22 cellular contexts compared by ENCODE assay signal in the genomic region with DNA sequence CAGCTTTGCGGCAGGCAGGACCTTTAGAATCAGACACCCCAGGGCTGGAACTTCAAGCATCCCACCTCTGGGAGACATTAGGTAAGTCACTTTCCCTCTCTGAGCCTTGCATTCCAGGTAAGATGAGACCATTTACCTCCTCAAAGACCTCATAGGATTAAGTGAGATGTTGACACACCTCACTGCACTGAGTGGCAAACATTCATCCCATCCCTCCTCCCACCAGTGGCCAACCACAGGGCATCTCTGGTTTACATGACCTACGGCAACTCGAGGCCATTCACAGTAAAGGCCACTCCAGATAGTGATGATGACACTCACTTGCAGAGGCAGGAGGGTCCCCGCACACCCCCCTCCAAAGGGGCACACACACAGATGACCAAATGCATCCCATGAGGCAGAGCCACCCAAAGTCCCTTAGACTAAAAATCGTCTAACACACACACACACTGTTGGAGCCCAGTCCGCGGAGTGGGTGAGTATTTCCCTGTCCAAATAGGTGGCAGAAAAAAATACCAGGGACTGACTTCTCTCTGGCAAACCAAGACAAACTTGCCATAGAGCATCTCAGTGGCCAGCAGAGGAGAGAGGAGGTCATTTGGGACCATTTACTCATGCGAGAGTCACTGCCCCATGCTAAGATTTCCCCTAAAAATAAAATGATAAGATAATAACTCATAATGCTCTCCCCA.
DNase-seq lines count a peak whose midpoint lies in the region; ATAC-seq, FAIRE-seq and TF ChIP-seq lines count a peak whose summit lies in the region.
"Had no signal": no experiment of that assay in that cellular context is flagged by ENCODE, and none has a peak within 500 bp of the region (broad histone marks: within the 10 kb centered on the region; RNA-seq: fewer than 3 reads in every experiment).

No MANE protein-coding gene starts in this region.

- no peak for FAIRE-seq in A549 (lab: Jason Lieb, UNC)
- FAIRE-seq: islet of Langerhans had no signal

- CTCF ChIA-PET in A549 (lab: Yijun Ruan, JAX): interaction anchor here (0.6 to 17.5 kb wide), 6 partner anchors 15 to 726 kb away, joined by 4 to 334 read pairs (median 16); no protein-coding TSS in a partner anchor

- H3K27ac ChIP-seq in A549: peak overlapping the region in 1 of 2 experiments; percentile 40; a peak in 3 of 6 replicates
- H3K27ac ChIP-seq in HUES48 (ENCODE audit: low read depth, low read length): peak overlapping the region; percentile 56
- H3K27ac ChIP-seq in gastrocnemius medialis: no peak overlapping the region
- H3K27ac ChIP-seq: WERI-Rb-1 had no signal

- H3K4me1 ChIP-seq in A549 (peaks cover 81% of the 10 kb centered on the region), HUES48 (ENCODE audit: control insufficient read depth, insufficient read depth, low read length) (peaks cover 18% of the 10 kb centered on the region), gastrocnemius medialis (no peaks in the 10 kb centered on the region), mucosa of descending colon (ENCODE audit: low read depth) (peaks cover 4% of the 10 kb centered on the region)

- no peak overlapping the region for H3K4me3 ChIP-seq in A549
- peak overlapping the region; percentile 41; the same call in 1 of the 2 replicates for H3K4me3 ChIP-seq in HUES48 (ENCODE audit: low read depth, low read length)
- H3K4me3 ChIP-seq in gastrocnemius medialis: no peak overlapping the region
- H3K4me3 ChIP-seq in mucosa of descending colon: no peak overlapping the region

- H3K27ac Mint-ChIP-seq in brain: peak overlapping the region; percentile 73 to 95 (median 85)
- H3K27ac Mint-ChIP-seq: activated CD4-positive, alpha-beta memory T cell treated with anti-CD3 and anti-CD28 coated beads for 36 hours; memory B cell; T-helper 17 cell had no signal

- H3K36me3 Mint-ChIP-seq in brain: no peaks in the 10 kb centered on the region
- H3K36me3 Mint-ChIP-seq: activated CD4-positive, alpha-beta memory T cell treated with anti-CD3 and anti-CD28 coated beads for 36 hours; CD14-positive monocyte; memory B cell had no signal

- H3K27me3 Mint-ChIP-seq in brain: peaks cover 9% of the 10 kb centered on the region

- H3K9me3 ChIP-seq in A549 (no peaks in the 10 kb centered on the region), HUES48 (ENCODE audit: control insufficient read depth, insufficient read depth, low read length) (no peaks in the 10 kb centered on the region), gastrocnemius medialis (no peaks in the 10 kb centered on the region), mucosa of descending colon (no peaks in the 10 kb centered on the region)

- no peak overlapping the region for H3K9ac ChIP-seq in HUES48 (ENCODE audit: low read depth, low read length)

- H3K27me3 ChIP-seq in HUES48 (ENCODE audit: control insufficient read depth, insufficient read depth, low read length) (peaks cover 4% of the 10 kb centered on the region), gastrocnemius medialis (peaks cover 0 to 3% (median 0%) of the 10 kb centered on the region in 3 donors)

- TF ChIP-seq POLR2A in A549 (IDR thresholded peaks at IDR 0.05; ENCODE audit: low read length) (no peak), gastrocnemius medialis (IDR thresholded peaks at IDR 0.05) (no peak), erythroblast (IDR thresholded peaks at IDR 0.05; ENCODE audit: low read length) (no peak)

- no peak for DNase-seq in A549 (ENCODE audit: low read depth in 1 of 2, low spot score in 1 of 2)
- DNase-seq in medulla oblongata (ENCODE audit: extremely low spot score): peak; percentile 30
- DNase-seq in gastrocnemius medialis: no peak
- no peak for DNase-seq in mucosa of descending colon
- DNase-seq in erythroblast (lab: John Stamatoyannopoulos, UW): no peak
- DNase-seq: activated CD4-positive, alpha-beta memory T cell treated with anti-CD3 and anti-CD28 coated beads for 36 hours; activated naive CD4-positive, alpha-beta T cell treated with Interleukin-2 at 50 U/mL for 16 hours; activated T-cell treated with anti-CD3 and anti-CD28 coated beads for 4 hours; cerebellar nuclear complex; DMS 273 treated with DMSO at 0.1 percent for 48 hours; KBM-7; NCI-H2081 treated with DMSO at 0.1 percent for 48 hours; NCI-H524; T-helper 17 cell; WERI-Rb-1 had no signal

- no peak for TF ChIP-seq CTCF in A549 (IDR thresholded peaks at IDR 0.05)
- TF ChIP-seq CTCF in brain (conservative IDR thresholded peaks at IDR 0.05): no peak
- no peak for TF ChIP-seq CTCF in gastrocnemius medialis (IDR thresholded peaks at IDR 0.05 in 4 of 5, conservative IDR thresholded peaks at IDR 0.05 in 1 of 5)
- no peak for TF ChIP-seq CTCF in mucosa of descending colon (IDR thresholded peaks at IDR 0.05)

- in situ Hi-C loops in gastrocnemius medialis (cut with MboI; ENCODE audit: low sequenced_read_pairs in 4 of 4): no loop called here

- peak overlapping the region; percentile 10; the same call in 1 of the 3 replicates for H3K4me2 ChIP-seq in A549

- no peak for TF ChIP-seq EP300 in A549 (IDR thresholded peaks at IDR 0.05)

- POLR2A ChIA-PET in A549 (lab: Yijun Ruan, JAX): interaction anchor here (0.6 to 2.6 kb wide), 2 partner anchors 17 to 127 kb away, joined by 3 to 14 read pairs; no protein-coding TSS in a partner anchor

- H3K36me3 ChIP-seq in HUES48 (ENCODE audit: control insufficient read depth, insufficient read depth, low read length) (no peaks in the 10 kb centered on the region), gastrocnemius medialis (no peaks in the 10 kb centered on the region), mucosa of descending colon (ENCODE audit: low read depth) (no peaks in the 10 kb centered on the region)
- H3K36me3 ChIP-seq: WERI-Rb-1 had no signal

- H3K9me3 Mint-ChIP-seq in brain: peaks cover 0 to 3% (median 0%) of the 10 kb centered on the region in 5 experiments
- H3K9me3 Mint-ChIP-seq: activated CD4-positive, alpha-beta memory T cell treated with anti-CD3 and anti-CD28 coated beads for 36 hours; memory B cell; nephron had no signal

- intact Hi-C loops in gastrocnemius medialis (cut with DNase I; ENCODE audit: low total_unique reads) (no loop called here), mucosa of descending colon (cut with DNase I, micrococcal nuclease) (no loop called here)

- peak in 1 of 2 experiments; percentile 5; a peak in 2 of 6 replicates for ATAC-seq in A549
- no peak for ATAC-seq in gastrocnemius medialis
- no peak for ATAC-seq in mucosa of descending colon
- ATAC-seq in GM18498 (IDR thresholded peaks at IDR 0.05; ENCODE audit: unreplicated experiment): no peak
- ATAC-seq: T-helper 17 cell had no signal

- peak overlapping the region; percentile 39 to 72 (median 63) for H3K4me3 Mint-ChIP-seq in brain
- H3K4me3 Mint-ChIP-seq: activated CD4-positive, alpha-beta memory T cell treated with anti-CD3 and anti-CD28 coated beads for 36 hours; CD14-positive monocyte; memory B cell; T-helper 17 cell had no signal

- WGBS in A549 (ENCODE audit: missing lambda C conversion rate): 83% methylated on average over 8 of the region's 8 CpGs

- peaks cover 77% of the 10 kb centered on the region for H3K4me1 Mint-ChIP-seq in brain
- H3K4me1 Mint-ChIP-seq: CD14-positive monocyte, memory B cell, nephron had no signal

- no peak for TF ChIP-seq RAD21 in A549 (conservative IDR thresholded peaks at IDR 0.05 in 1 of 2, IDR thresholded peaks at IDR 0.05 in 1 of 2)

TF ChIP-seq in A549, 52 proteins besides CTCF, POLR2A, EP300 and RAD21:
- TF ChIP-seq POLR2AphosphoS2 (conservative IDR thresholded peaks at IDR 0.05; ENCODE audit: low read length) (0 out of 2 replicates have a peak, but pooled peaks have one; percentile 35), EHF (CRISPR knock-in tag; IDR thresholded peaks at IDR 0.05) (no peak)
